ENCODE assay signal across 14 cellular contexts in genomic region chr3:115272036-115272824, GRCh38.
DNase-seq lines count a peak whose midpoint lies in the region; ATAC-seq, FAIRE-seq and TF ChIP-seq lines count a peak whose summit lies in the region.
"Had no signal": no experiment of that assay in that cellular context is flagged by ENCODE, and none has a peak within 500 bp of the region (broad histone marks: within the 10 kb centered on the region; RNA-seq: fewer than 3 reads in every experiment).

No MANE protein-coding gene starts in this region.

- no peak overlapping the region for H2BK120ac ChIP-seq in IMR-90 (ENCODE audit: low read depth, low read length)

- no peak for ATAC-seq in IMR-90 (ENCODE audit: low read depth)
- ATAC-seq: T-helper 17 cell had no signal

- H4K20me1 ChIP-seq in IMR-90 (ENCODE audit: insufficient read depth, low read length): no peaks in the 10 kb centered on the region
- H4K20me1 ChIP-seq in astrocyte (ENCODE audit: insufficient read depth, low read length): no peaks in the 10 kb centered on the region
- no peaks in the 10 kb centered on the region for H4K20me1 ChIP-seq in PC-9 (ENCODE audit: insufficient read depth)

- in situ Hi-C loops in IMR-90 (cut with MboI; ENCODE audit: low sequenced_read_pairs): no loop called here

- H2AFZ ChIP-seq in IMR-90 (replicated peaks; ENCODE audit: low read length, poor library complexity): no peak overlapping the region
- H2AFZ ChIP-seq in astrocyte (ENCODE audit: low read depth, low read length): no peak overlapping the region
- H2AFZ ChIP-seq in PC-9: no peak overlapping the region

- no peak overlapping the region for H3K56ac ChIP-seq in IMR-90 (ENCODE audit: extremely low read depth, insufficient read depth, low read length)

- TF ChIP-seq CTCF in AG09319 (IDR thresholded peaks at IDR 0.05; ENCODE audit: low read depth, low read length) (no peak), IMR-90 (conservative IDR thresholded peaks at IDR 0.05; ENCODE audit: low read depth, low read length) (no peak), astrocyte (IDR thresholded peaks at IDR 0.05; ENCODE audit: insufficient read depth, low read depth, low read length) (no peak), PC-9 (conservative IDR thresholded peaks at IDR 0.05) (no peak)

- H3K36me3 Mint-ChIP-seq in astrocyte (ENCODE audit: low read depth, unreplicated experiment) (no peaks in the 10 kb centered on the region), immature natural killer cell (no peaks in the 10 kb centered on the region)

- no peak overlapping the region for H3K4ac ChIP-seq in IMR-90 (ENCODE audit: low read depth, low read length)

- H3K4me3 Mint-ChIP-seq in astrocyte (ENCODE audit: unreplicated experiment): no peak overlapping the region
- H3K4me3 Mint-ChIP-seq in immature natural killer cell: no peak overlapping the region
- H3K4me3 Mint-ChIP-seq: CD4-positive, alpha-beta T cell; H9; T-helper 17 cell had no signal

- no peaks in the 10 kb centered on the region for H3K27me3 Mint-ChIP-seq in astrocyte (ENCODE audit: low read depth, unreplicated experiment)
- H3K27me3 Mint-ChIP-seq in immature natural killer cell (ENCODE audit: low read depth in 3 of 3): peaks cover 0 to 3% (median 1%) of the 10 kb centered on the region in 3 donors
- H3K27me3 Mint-ChIP-seq: CD4-positive, alpha-beta T cell; T-helper 17 cell had no signal

- DNase-seq in AG09319 (ENCODE audit: extremely low read depth, low read depth) (peak; percentile 58), IMR-90 (peak; percentile 66), astrocyte (ENCODE audit: low read depth) (peak; percentile 92), iris pigment epithelial cell (ENCODE audit: low read depth) (peak; percentile 47), immature natural killer cell (no peak), PC-9 (no peak), NCI-H226 (no peak)
- no peak for DNase-seq in activated T-cell treated with anti-CD3 and anti-CD28 coated beads, Interleukin-2, amount 50 U/mL, for 48 hours
- DNase-seq: CD4-positive, alpha-beta T cell; colonic mucosa; H9; NCI-H526; small intestine; T-helper 17 cell had no signal

- BruUV-seq in IMR-90 (replicated peaks; lab: Mats Ljungman, UMichigan) (no TSS peak), PC-9 (replicated peaks; lab: Mats Ljungman, UMichigan) (no TSS peak)

- no peak overlapping the region for H3K9ac ChIP-seq in IMR-90 (ENCODE audit: low read depth, low read length)
- H3K9ac ChIP-seq in astrocyte (ENCODE audit: low read length): peak overlapping the region; percentile 4

- no peak overlapping the region for H4K8ac ChIP-seq in IMR-90 (ENCODE audit: low read depth in 2 of 2, low read length in 2 of 2)

- no peak overlapping the region for H3K14ac ChIP-seq in IMR-90 (replicated peaks; ENCODE audit: low read depth, low read length)

- POLR2A ChIA-PET in IMR-90 (lab: Charles Lee; ENCODE audit: unreplicated experiment) (interaction anchor here (0.6 kb wide), 1 partner anchor 13 kb away, joined by 16 read pairs; no protein-coding TSS in a partner anchor), PC-9 (lab: Charles Lee; ENCODE audit: unreplicated experiment) (interaction anchor here (0.7 kb wide), 1 partner anchor 147 kb away, joined by 3 read pairs; no protein-coding TSS in a partner anchor)

- H3K79me2 ChIP-seq in astrocyte (ENCODE audit: insufficient read depth, low read length): no peaks in the 10 kb centered on the region
- no peaks in the 10 kb centered on the region for H3K79me2 ChIP-seq in PC-9 (ENCODE audit: low read depth)

- CTCF ChIA-PET in IMR-90 (lab: Yijun Ruan, JAX): no interaction called here
- CTCF ChIA-PET in PC-9 (lab: Charles Lee): no interaction called here

- H3K9me3 Mint-ChIP-seq in astrocyte (ENCODE audit: unreplicated experiment) (no peaks in the 10 kb centered on the region), immature natural killer cell (no peaks in the 10 kb centered on the region)
- H3K9me3 Mint-ChIP-seq: CD4-positive, alpha-beta T cell; H9 had no signal

- intact Hi-C loops in IMR-90 (cut with micrococcal nuclease) (no loop called here), PC-9 (cut with micrococcal nuclease; ENCODE audit: unreplicated experiment) (no loop called here)

- H3K36me3 ChIP-seq in IMR-90 (ENCODE audit: control insufficient read depth, insufficient read depth, low read length) (no peaks in the 10 kb centered on the region), astrocyte (ENCODE audit: insufficient read depth, low read length) (no peaks in the 10 kb centered on the region), PC-9 (ENCODE audit: low read depth) (no peaks in the 10 kb centered on the region)
- H3K36me3 ChIP-seq: colonic mucosa had no signal

- no peaks in the 10 kb centered on the region for H3K4me1 Mint-ChIP-seq in astrocyte (ENCODE audit: low read depth, unreplicated experiment)
- no peaks in the 10 kb centered on the region for H3K4me1 Mint-ChIP-seq in immature natural killer cell
- H3K4me1 Mint-ChIP-seq: T-helper 17 cell had no signal

- H3K9me1 ChIP-seq in IMR-90 (ENCODE audit: insufficient read depth, low read length): no peaks in the 10 kb centered on the region

- H2AK5ac ChIP-seq in IMR-90 (ENCODE audit: low read depth, low read length): no peak overlapping the region

- H3K4me3 ChIP-seq in IMR-90 (ENCODE audit: insufficient read depth, low read depth, low read length) (no peak overlapping the region), astrocyte (ENCODE audit: insufficient read depth, low read depth, low read length) (no peak overlapping the region), PC-9 (no peak overlapping the region)
- H3K4me3 ChIP-seq: colonic mucosa had no signal

- no peaks in the 10 kb centered on the region for H3K79me1 ChIP-seq in IMR-90 (ENCODE audit: low read depth in 1 of 2, low read length in 2 of 2)

- H2AK9ac ChIP-seq in IMR-90 (replicated peaks; ENCODE audit: low read depth, low read length, poor library complexity): no peak overlapping the region

- H3K27ac Mint-ChIP-seq in astrocyte (ENCODE audit: unreplicated experiment) (no peak overlapping the region), immature natural killer cell (no peak overlapping the region)
- H3K27ac Mint-ChIP-seq: CD4-positive, alpha-beta T cell; H9; T-helper 17 cell had no signal

- no peak overlapping the region for H3K4me2 ChIP-seq in IMR-90 (ENCODE audit: low read depth, low read length)
- peak overlapping the region; percentile 20 for H3K4me2 ChIP-seq in astrocyte (ENCODE audit: low read length)
- H3K4me2 ChIP-seq in PC-9: no peak overlapping the region

- peak; percentile 34 for FAIRE-seq in astrocyte (lab: Jason Lieb, UNC)
- FAIRE-seq: small intestine had no signal

- H3F3A ChIP-seq in PC-9 (ENCODE audit: insufficient read depth, low read depth): no peaks in the 10 kb centered on the region

- H3K27ac ChIP-seq in IMR-90 (ENCODE audit: insufficient read depth, low read length) (no peak overlapping the region), astrocyte (ENCODE audit: low read depth, low read length) (peak overlapping the region; percentile 32), PC-9 (no peak overlapping the region)
- H3K27ac ChIP-seq: colonic mucosa had no signal

- H3K4me1 ChIP-seq in IMR-90 (ENCODE audit: control insufficient read depth, insufficient read depth, low read length) (no peaks in the 10 kb centered on the region), astrocyte (ENCODE audit: insufficient read depth, low read length) (peaks cover 4% of the 10 kb centered on the region), PC-9 (replicated peaks; ENCODE audit: insufficient read depth) (no peaks in the 10 kb centered on the region)
- H3K4me1 ChIP-seq: colonic mucosa had no signal

- dilution Hi-C loops in IMR-90 (cut with HindIII; ENCODE audit: low sequenced_read_pairs, unreplicated experiment): no loop called here

- H4K91ac ChIP-seq in IMR-90 (ENCODE audit: insufficient read depth, low read depth, low read length): no peak overlapping the region

- no peaks in the 10 kb centered on the region for H3K27me3 ChIP-seq in IMR-90 (ENCODE audit: control insufficient read depth, insufficient read depth, low read length)
- H3K27me3 ChIP-seq in astrocyte (ENCODE audit: insufficient read depth, low read length): no peaks in the 10 kb centered on the region
- H3K27me3 ChIP-seq in PC-9 (ENCODE audit: insufficient read depth, low read depth): no peaks in the 10 kb centered on the region
- H3K27me3 ChIP-seq: colonic mucosa had no signal

- H2BK20ac ChIP-seq in IMR-90 (ENCODE audit: low read depth, low read length): no peak overlapping the region

- no peak overlapping the region for H3K18ac ChIP-seq in IMR-90 (ENCODE audit: low read depth, low read length)

- H3K23ac ChIP-seq in IMR-90 (ENCODE audit: low read depth, low read length): no peak overlapping the region

- H3K9me3 ChIP-seq in IMR-90 (ENCODE audit: control insufficient read depth, insufficient read depth, low read length) (no peaks in the 10 kb centered on the region), astrocyte (ENCODE audit: insufficient read depth, low read depth, low read length) (no peaks in the 10 kb centered on the region), PC-9 (ENCODE audit: insufficient read depth, low read depth) (no peaks in the 10 kb centered on the region)
- H3K9me3 ChIP-seq: colonic mucosa had no signal

- H4K5ac ChIP-seq in IMR-90 (ENCODE audit: low read depth, low read length): no peak overlapping the region

- no peaks in the 10 kb centered on the region for H3K9me2 ChIP-seq in PC-9 (ENCODE audit: insufficient read depth)

- no peak for TF ChIP-seq RAD21 in IMR-90 (IDR thresholded peaks at IDR 0.05; ENCODE audit: low read length)

- no peak for TF ChIP-seq POLR2A in IMR-90 (IDR thresholded peaks at IDR 0.05; ENCODE audit: low read depth, low read length)

- WGBS in IMR-90 (ENCODE audit: extremely low coverage in 2 of 2, insufficient read length in 1 of 2), 2 experiments: no CpG with 5 or more reads among the region's 10 CpGs

- no peak overlapping the region for H2BK15ac ChIP-seq in IMR-90 (ENCODE audit: low read depth, low read length)

- H2BK5ac ChIP-seq in IMR-90 (ENCODE audit: low read depth, low read length, poor library complexity, severe bottlenecking): no peak overlapping the region

TF ChIP-seq in IMR-90, 13 proteins besides CTCF, POLR2A, EP300 and RAD21 (continues in another document):
- TF ChIP-seq NFE2L2 (IDR thresholded peaks at IDR 0.05; ENCODE audit: low read depth, low read length) (no peak), ELK1 (IDR thresholded peaks at IDR 0.05; ENCODE audit: borderline replicate concordance, low read depth, low read length) (no peak)

Comparison
In these comparisons a context has a peak if more than half of its experiments do, and no peak if none do; other contexts are left out.
1. DNase-seq: peak in AG09319 (single experiment), IMR-90 (single experiment), astrocyte (single experiment) and iris pigment epithelial cell (single experiment); none in activated T-cell treated with anti-CD3 and anti-CD28 coated beads, Interleukin-2, amount 50 U/mL, for 48 hours (0 of 2), immature natural killer cell (0 of 3), PC-9 (0 of 2) and NCI-H226 (single experiment).